ENCODE assay signal across 12 cellular contexts in the genomic region with DNA sequence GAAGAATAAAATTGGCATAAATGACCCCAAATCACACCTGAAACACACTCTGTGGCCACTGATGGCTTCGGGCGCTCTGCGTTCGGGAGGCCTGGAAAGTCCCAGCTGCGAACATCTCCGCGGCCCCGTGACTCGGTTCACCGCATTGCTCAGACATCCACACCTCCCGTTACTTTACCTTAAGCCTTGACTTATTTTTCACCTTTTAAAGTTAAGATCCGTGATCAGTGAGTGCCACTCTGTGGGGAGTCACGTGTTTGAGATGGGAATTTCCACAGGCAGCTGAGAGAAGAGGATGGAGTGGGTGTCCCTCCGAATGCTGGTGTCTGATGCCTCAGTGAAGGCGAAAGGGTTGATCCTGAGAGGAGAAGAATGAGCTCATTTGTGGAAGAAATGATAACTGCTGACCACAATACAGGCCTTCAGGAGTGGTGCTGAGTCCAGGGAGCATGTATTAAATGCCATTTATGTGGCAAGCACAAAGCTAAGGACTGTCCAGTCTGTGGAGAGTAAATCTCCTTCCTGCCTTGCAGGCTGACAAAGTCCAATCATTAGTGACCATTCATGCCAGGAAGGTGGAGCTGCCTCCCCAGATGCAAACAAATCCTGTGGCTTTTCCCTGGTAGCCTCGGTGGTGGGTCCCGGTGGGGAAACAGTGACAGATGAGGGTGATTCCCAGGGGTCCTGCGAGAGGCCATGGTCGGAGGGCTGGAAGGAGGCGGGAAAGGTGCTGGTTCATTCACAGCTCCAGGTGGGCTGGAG.
"Had no signal": no experiment of that assay in that cellular context is flagged by ENCODE, and none has a peak within 500 bp of the region (broad histone marks: within the 10 kb centered on the region; RNA-seq: fewer than 3 reads in every experiment).

No MANE protein-coding gene starts in this region.

- H3K27ac ChIP-seq: neutrophil, right atrium auricular region, transverse colon had no signal

- H3K9me3 Mint-ChIP-seq: activated naive CD8-positive, alpha-beta T cell treated with anti-CD3 and anti-CD28 coated beads, Interleukin-2, amount 50 U/mL, for 24 hours; activated T-cell treated with anti-CD3 and anti-CD28 coated beads, Interleukin-2, amount 50 U/mL, for 24 hours; T-helper 1 cell treated with Interleukin-12 subunit alpha and Interleukin-12 subunit beta and Interleukin-4 antibody, amounts not matched to agents 30 μg/mL and 1 μg/mL, for 36 hours had no signal

- DNase-seq: activated B cell treated with CpG ODN at 0.5 μM for 24 hours; activated CD8-positive, alpha-beta memory T cell treated with anti-CD3 and anti-CD28 coated beads, Interleukin-2, amount 10 ng/mL, durations not matched to agents 7 days and 5 days; activated gamma-delta T cell treated with Interleukin-2 at 50 U/mL for 16 hours; activated naive CD8-positive, alpha-beta T cell treated with anti-CD3 and anti-CD28 coated beads, Interleukin-2, amount 50 U/mL, for 24 hours; activated T-cell treated with anti-CD3 and anti-CD28 coated beads, Interleukin-2, amount 50 U/mL, for 24 hours; effector CD4-positive, alpha-beta T cell; midbrain; transverse colon had no signal

- H3K4me3 ChIP-seq: right atrium auricular region, transverse colon had no signal

- H3K36me3 Mint-ChIP-seq: activated CD8-positive, alpha-beta memory T cell treated with anti-CD3 and anti-CD28 coated beads, Interleukin-2, amount 10 ng/mL, durations not matched to agents 7 days and 5 days; stimulated activated memory B cell treated with anti-CD40 and anti-IgM and Interleukin-4, amounts not matched to agents 10 μg/mL and 1 μg/mL and 100 μg/mL, for 72 hours had no signal

- H3K36me3 ChIP-seq: neutrophil, right atrium auricular region, transverse colon had no signal

- H3K9me3 ChIP-seq: neutrophil, right atrium auricular region, transverse colon had no signal

- H3K27me3 ChIP-seq: right atrium auricular region had no signal

- H3K4me3 Mint-ChIP-seq: activated B cell treated with CpG ODN at 0.5 μM for 24 hours; activated CD8-positive, alpha-beta memory T cell treated with anti-CD3 and anti-CD28 coated beads, Interleukin-2, amount 10 ng/mL, durations not matched to agents 7 days and 5 days; activated naive CD8-positive, alpha-beta T cell treated with anti-CD3 and anti-CD28 coated beads, Interleukin-2, amount 50 U/mL, for 24 hours; activated T-cell treated with anti-CD3 and anti-CD28 coated beads, Interleukin-2, amount 50 U/mL, for 24 hours; stimulated activated memory B cell treated with anti-CD40 and anti-IgM and Interleukin-4, amounts not matched to agents 10 μg/mL and 1 μg/mL and 100 μg/mL, for 72 hours; T-helper 1 cell treated with Interleukin-12 subunit alpha and Interleukin-12 subunit beta and Interleukin-4 antibody, amounts not matched to agents 30 μg/mL and 1 μg/mL, for 36 hours had no signal

- H3K4me1 ChIP-seq: right atrium auricular region, transverse colon had no signal

- H3K4me1 Mint-ChIP-seq: activated B cell treated with CpG ODN at 0.5 μM for 24 hours; activated CD8-positive, alpha-beta memory T cell treated with anti-CD3 and anti-CD28 coated beads, Interleukin-2, amount 10 ng/mL, durations not matched to agents 7 days and 5 days; stimulated activated memory B cell treated with anti-CD40 and anti-IgM and Interleukin-4, amounts not matched to agents 10 μg/mL and 1 μg/mL and 100 μg/mL, for 72 hours had no signal

- H3K27ac Mint-ChIP-seq: activated B cell treated with CpG ODN at 0.5 μM for 24 hours; activated CD8-positive, alpha-beta memory T cell treated with anti-CD3 and anti-CD28 coated beads, Interleukin-2, amount 10 ng/mL, durations not matched to agents 7 days and 5 days; activated naive CD8-positive, alpha-beta T cell treated with anti-CD3 and anti-CD28 coated beads, Interleukin-2, amount 50 U/mL, for 24 hours; activated T-cell treated with anti-CD3 and anti-CD28 coated beads, Interleukin-2, amount 50 U/mL, for 24 hours; stimulated activated memory B cell treated with anti-CD40 and anti-IgM and Interleukin-4, amounts not matched to agents 10 μg/mL and 1 μg/mL and 100 μg/mL, for 72 hours; T-helper 1 cell treated with Interleukin-12 subunit alpha and Interleukin-12 subunit beta and Interleukin-4 antibody, amounts not matched to agents 30 μg/mL and 1 μg/mL, for 36 hours had no signal
